In the genomic region with DNA sequence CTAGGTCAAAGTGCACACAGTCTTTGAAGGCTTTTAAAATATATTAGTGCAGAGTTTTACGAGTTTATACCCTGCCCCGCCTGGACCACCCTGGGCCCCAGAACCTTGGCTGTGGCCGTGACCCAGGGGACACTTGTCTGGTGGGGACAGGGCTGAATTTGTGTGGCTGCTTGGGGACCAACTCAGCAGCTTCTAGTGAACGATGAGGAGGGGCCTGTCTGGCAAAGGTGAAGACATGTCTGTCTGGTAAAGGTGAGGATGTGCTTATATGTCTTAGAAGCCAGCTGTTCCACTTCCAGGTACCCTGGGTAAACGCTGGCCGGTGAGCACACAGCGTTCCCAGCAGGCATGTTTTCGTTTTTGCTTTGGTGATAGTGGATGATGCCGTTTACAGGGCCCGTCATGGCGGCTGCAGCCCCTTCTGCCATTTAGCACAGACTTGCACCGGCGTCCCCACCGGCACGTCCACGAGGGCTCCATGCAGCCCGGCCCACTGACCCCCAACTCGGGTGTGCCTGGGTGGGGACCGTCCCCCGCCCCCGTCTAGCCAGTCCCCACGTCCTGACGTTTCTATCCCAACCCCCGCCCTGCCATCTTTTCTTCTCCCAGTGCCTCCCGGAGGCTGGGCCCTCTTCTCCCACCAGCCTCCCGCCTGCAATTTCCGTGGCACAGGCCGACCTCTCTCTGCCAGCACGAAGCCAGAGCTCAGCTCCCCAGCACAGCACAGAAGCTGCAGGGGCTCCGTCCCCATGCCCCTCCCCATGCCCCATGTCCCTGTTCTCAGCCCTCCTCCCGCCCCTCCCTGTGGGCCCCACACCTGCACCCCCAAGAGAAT, we compare ENCODE assay signal across 18 cellular contexts.
DNase-seq lines count a peak whose midpoint lies in the region; ATAC-seq and TF ChIP-seq lines count a peak whose summit lies in the region.
"Had no signal": no experiment of that assay in that cellular context is flagged by ENCODE, and none has a peak within 500 bp of the region (broad histone marks: within the 10 kb centered on the region; RNA-seq: fewer than 3 reads in every experiment).

No MANE protein-coding gene starts in this region.

- WGBS in suprapubic skin = 82% methylated on average over 25 of the region's 31 CpGs
- WGBS in smooth muscle cell (ENCODE audit: low lambda C conversion rate) = 92% methylated on average over 23 of the region's 31 CpGs

- ATAC-seq in Right ventricle myocardium superior (ENCODE audit: poor library complexity) (no peak), T-helper 17 cell (no peak), lower lobe of right lung (peak in 1 of 2 donors; percentile 11)

- H3K36me3 Mint-ChIP-seq in T-helper 17 cell (ENCODE audit: low read depth) (no peaks in the 10 kb centered on the region), CD14-positive monocyte (no peaks in the 10 kb centered on the region)

- peaks cover 42 to 65% (median 57%) of the 10 kb centered on the region in 7 donors for H3K9me3 Mint-ChIP-seq in CD14-positive monocyte

- no peak for TF ChIP-seq POLR2A in suprapubic skin (IDR thresholded peaks at IDR 0.05)

- H3K27ac Mint-ChIP-seq in T-helper 17 cell = peak overlapping the region; percentile 75
- H3K27ac Mint-ChIP-seq in CD14-positive monocyte = no peak overlapping the region

- DNase-seq in right atrium auricular region (ENCODE audit: low spot score) = peak; percentile 34
- no peak for DNase-seq in Right ventricle myocardium superior
- no peak for DNase-seq in T-helper 17 cell
- peak; percentile 33 for DNase-seq in lower lobe of right lung
- DNase-seq in suprapubic skin (ENCODE audit: low spot score in 2 of 2) = peak; percentile 48 to 60
- no peak for DNase-seq in smooth muscle cell (lab: John Stamatoyannopoulos, UW; ENCODE audit: unreplicated experiment)
- DNase-seq in stimulated activated naive CD4-positive, alpha-beta T cell treated with Interleukin-2 at 50 U/mL for 16 hours (lab: John Stamatoyannopoulos, UW) = no peak
- no peak for DNase-seq in CD14-positive monocyte (ENCODE audit: low spot score)
- DNase-seq: DMS 273 treated with DMSO at 0.1 percent for 48 hours, EL, Karpas-422, MM.1S, NCI-H1105, NCI-H1694 treated with DMSO at 0.1 percent for 48 hours, NCI-H446, NCI-H774, SHP77 had no signal

- H3K27ac ChIP-seq in right atrium auricular region = no peak overlapping the region
- no peak overlapping the region for H3K27ac ChIP-seq in lower lobe of right lung
- H3K27ac ChIP-seq in suprapubic skin = no peak overlapping the region
- H3K27ac ChIP-seq in smooth muscle cell (ENCODE audit: low read depth) = no peak overlapping the region

- no peaks in the 10 kb centered on the region for H3K9me3 ChIP-seq in right atrium auricular region
- no peaks in the 10 kb centered on the region for H3K9me3 ChIP-seq in T-helper 17 cell (ENCODE audit: control insufficient read depth, low read length, poor library complexity, severe bottlenecking)
- peaks cover 3% of the 10 kb centered on the region for H3K9me3 ChIP-seq in lower lobe of right lung
- no peaks in the 10 kb centered on the region for H3K9me3 ChIP-seq in suprapubic skin
- H3K9me3 ChIP-seq in smooth muscle cell (replicated peaks; ENCODE audit: low read depth) = no peaks in the 10 kb centered on the region
- H3K9me3 ChIP-seq: HAP-1 had no signal

- no peak overlapping the region for H3K4me3 ChIP-seq in right atrium auricular region
- no peak overlapping the region for H3K4me3 ChIP-seq in lower lobe of right lung
- no peak overlapping the region for H3K4me3 ChIP-seq in suprapubic skin
- H3K4me3 ChIP-seq in smooth muscle cell = no peak overlapping the region
- H3K4me3 ChIP-seq: HAP-1 had no signal

- H3K4me3 Mint-ChIP-seq in T-helper 17 cell = no peak overlapping the region
- H3K4me3 Mint-ChIP-seq in CD14-positive monocyte = no peak overlapping the region

- no peak for TF ChIP-seq EP300 in suprapubic skin (IDR thresholded peaks at IDR 0.05)

- no peaks in the 10 kb centered on the region for H3K79me2 ChIP-seq in smooth muscle cell (ENCODE audit: low read depth)

- no peak overlapping the region for H3K9ac ChIP-seq in smooth muscle cell (ENCODE audit: low read depth)

- H3F3A ChIP-seq in smooth muscle cell (ENCODE audit: low read depth) = no peaks in the 10 kb centered on the region

- no peaks in the 10 kb centered on the region for H4K20me1 ChIP-seq in smooth muscle cell (ENCODE audit: low read depth)

- H3K27me3 ChIP-seq in right atrium auricular region (no peaks in the 10 kb centered on the region), lower lobe of right lung (ENCODE audit: low read depth) (peaks cover 6% of the 10 kb centered on the region), suprapubic skin (no peaks in the 10 kb centered on the region), smooth muscle cell (ENCODE audit: low read depth) (no peaks in the 10 kb centered on the region)

- H3K27me3 Mint-ChIP-seq in T-helper 17 cell (no peaks in the 10 kb centered on the region), CD14-positive monocyte (ENCODE audit: low read depth in 3 of 3) (peaks cover 0 to 2% (median 1%) of the 10 kb centered on the region in 3 donors)

- H3K4me1 ChIP-seq in right atrium auricular region = no peaks in the 10 kb centered on the region
- H3K4me1 ChIP-seq in lower lobe of right lung = no peaks in the 10 kb centered on the region
- no peaks in the 10 kb centered on the region for H3K4me1 ChIP-seq in suprapubic skin
- H3K4me1 ChIP-seq in smooth muscle cell (ENCODE audit: low read depth) = no peaks in the 10 kb centered on the region
- H3K4me1 ChIP-seq: HAP-1 had no signal

- H3K36me3 ChIP-seq in right atrium auricular region = no peaks in the 10 kb centered on the region
- H3K36me3 ChIP-seq in lower lobe of right lung = no peaks in the 10 kb centered on the region
- H3K36me3 ChIP-seq in suprapubic skin = no peaks in the 10 kb centered on the region
- H3K36me3 ChIP-seq in smooth muscle cell (ENCODE audit: low read depth) = no peaks in the 10 kb centered on the region
- H3K36me3 ChIP-seq: HAP-1 had no signal

- H3K4me1 Mint-ChIP-seq in T-helper 17 cell (no peaks in the 10 kb centered on the region), CD14-positive monocyte (no peaks in the 10 kb centered on the region)

- H2AFZ ChIP-seq in smooth muscle cell (ENCODE audit: low read depth) = no peak overlapping the region

- TF ChIP-seq CTCF in right atrium auricular region (IDR thresholded peaks at IDR 0.05) (no peak), lower lobe of right lung (IDR thresholded peaks at IDR 0.05) (no peak), suprapubic skin (IDR thresholded peaks at IDR 0.05) (no peak), smooth muscle cell (IDR thresholded peaks at IDR 0.05; ENCODE audit: borderline replicate concordance, insufficient read depth, poor library complexity, severe bottlenecking) (no peak), CD14-positive monocyte (IDR thresholded peaks at IDR 0.05) (no peak)

- no peak overlapping the region for H3K4me2 ChIP-seq in smooth muscle cell

- intact Hi-C loops in Right ventricle myocardium superior (cut with DNase I) = no loop called here
- intact Hi-C loops in lower lobe of right lung (cut with DNase I) = no loop called here
- intact Hi-C loops in CD14-positive monocyte (cut with micrococcal nuclease) = no loop called here

Comparison
In these comparisons a context has a peak if more than half of its experiments do, and no peak if none do; other contexts are left out.
1. DNase-seq: peak in right atrium auricular region (single experiment), lower lobe of right lung (single experiment) and suprapubic skin (2 of 2); none in Right ventricle myocardium superior (single experiment), T-helper 17 cell (0 of 3), smooth muscle cell (single experiment), stimulated activated naive CD4-positive, alpha-beta T cell treated with Interleukin-2 at 50 U/mL for 16 hours (single experiment) and CD14-positive monocyte (single experiment).